26 cellular contexts compared by ENCODE assay signal in genomic region chr3:132499071-132499470, GRCh38.
"Had no signal": no experiment of that assay in that cellular context is flagged by ENCODE, and none has a peak within 500 bp of the region (broad histone marks: within the 10 kb centered on the region; RNA-seq: fewer than 3 reads in every experiment).

No MANE protein-coding gene starts in this region.

- H3K9me3 ChIP-seq: esophagus muscularis mucosa, gastroesophageal sphincter, heart right ventricle, psoas muscle, suprapubic skin, vagina had no signal

- DNase-seq: dermis blood vessel endothelial cell; effector memory CD4-positive, alpha-beta T cell; glutamatergic neuron; heart right ventricle; hypothalamus; immature natural killer cell; mesenchymal stem cell; naive thymus-derived CD4-positive, alpha-beta T cell; nucleus accumbens; posterior cingulate gyrus; psoas muscle; right cardiac atrium; stimulated activated CD4-positive, alpha-beta T cell treated with anti-CD3 and anti-CD28 coated beads, Interleukin-15, amount 100 ng/mL, for 24 hours; stimulated activated CD4-positive, alpha-beta T cell treated with anti-CD3 and anti-CD28 coated beads, Interleukin-2, amount 100 ng/mL, for 48 hours; stimulated activated CD8-positive, alpha-beta memory T cell treated with anti-CD3 and anti-CD28 coated beads, Interleukin-4, amount 100 ng/mL, for 48 hours; stimulated activated naive CD4-positive, alpha-beta T cell; stimulated activated naive CD8-positive, alpha-beta T cell treated with anti-CD3 and anti-CD28 coated beads, Interleukin-15, amount 100 ng/mL, for 72 hours; trophoblast cell had no signal

- H3K4me3 ChIP-seq: coronary artery, esophagus muscularis mucosa, gastroesophageal sphincter, heart right ventricle, lung, psoas muscle, skin epidermis, suprapubic skin, vagina had no signal

- H3K4me1 ChIP-seq: esophagus muscularis mucosa, foreskin keratinocyte, gastroesophageal sphincter, psoas muscle, suprapubic skin, vagina had no signal

- H3K27me3 ChIP-seq: esophagus muscularis mucosa, foreskin keratinocyte, gastroesophageal sphincter, heart right ventricle, suprapubic skin, vagina had no signal

- H3K27ac ChIP-seq: coronary artery, esophagus muscularis mucosa, foreskin keratinocyte, gastroesophageal sphincter, heart right ventricle, psoas muscle, skin epidermis, suprapubic skin, vagina had no signal
